17 cellular contexts compared by ENCODE assay signal in the genomic region with DNA sequence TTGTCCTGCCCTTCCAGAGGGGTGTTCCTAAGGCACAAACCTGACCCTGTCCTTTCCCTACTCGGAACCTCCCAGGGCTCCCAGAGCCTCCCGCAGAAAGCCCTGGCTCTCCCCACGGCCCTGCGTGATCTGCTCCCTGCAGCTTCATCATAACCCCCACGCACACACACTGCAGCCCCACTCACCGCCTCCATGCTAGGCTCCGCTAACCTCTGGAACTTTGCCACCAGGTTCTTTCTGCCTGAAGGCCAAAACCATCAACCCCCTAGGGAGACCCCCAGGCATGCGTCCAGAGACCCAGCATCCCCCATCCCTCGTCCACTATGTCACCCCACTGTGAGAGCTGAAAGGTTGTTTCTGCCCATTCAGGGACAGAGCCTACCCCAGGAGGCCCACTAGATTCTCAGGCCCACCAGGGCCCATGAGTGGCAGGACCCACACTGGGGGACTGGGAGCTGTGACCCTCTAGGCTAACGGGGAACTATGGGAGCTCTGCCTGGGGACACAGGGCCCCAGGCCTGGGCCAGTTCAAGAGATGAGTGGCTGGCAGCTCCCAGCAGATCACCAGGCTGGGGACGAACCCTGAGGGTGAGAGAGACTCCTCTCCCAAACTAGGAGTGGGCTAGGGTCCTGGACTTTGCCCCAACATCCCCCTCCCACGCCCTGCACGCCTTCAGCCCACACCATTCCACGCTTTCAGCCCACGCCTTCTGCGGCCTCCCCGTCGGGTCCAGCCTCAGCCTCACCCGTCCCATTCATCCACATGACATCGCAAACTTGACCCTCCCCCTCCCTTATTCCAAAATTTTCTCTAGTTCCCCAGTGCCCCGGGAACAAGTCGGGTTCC. TPM values are rescaled to one million over a fixed set of nuclear protein-coding genes. Genes with fewer than 3 reads are reported as not detected.
DNase-seq lines count a peak whose midpoint lies in the region; ATAC-seq and TF ChIP-seq lines count a peak whose summit lies in the region.
"Had no signal": no experiment of that assay in that cellular context is flagged by ENCODE, and none has a peak within 500 bp of the region (broad histone marks: within the 10 kb centered on the region; RNA-seq: fewer than 3 reads in every experiment).

No MANE protein-coding gene starts in this region.

- no peak for TF ChIP-seq RAD21 in SK-N-SH (IDR thresholded peaks at IDR 0.05; ENCODE audit: low read length)

- H3K27me3 ChIP-seq in SK-N-SH (ENCODE audit: insufficient read depth), result no peaks in the 10 kb centered on the region
- H3K27me3 ChIP-seq in HUES6 (ENCODE audit: control insufficient read depth, insufficient read depth, low read length), result no peaks in the 10 kb centered on the region
- H3K27me3 ChIP-seq in osteoblast (ENCODE audit: insufficient read depth, low read length), result no peaks in the 10 kb centered on the region
- H3K27me3 ChIP-seq: upper lobe of right lung had no signal

- no peak for TF ChIP-seq CTCF in SK-N-SH (IDR thresholded peaks at IDR 0.05)
- no peak for TF ChIP-seq CTCF in osteoblast (IDR thresholded peaks at IDR 0.05; ENCODE audit: extremely low read depth, low read depth, low read length)

- CTCF ChIA-PET in SK-N-SH (lab: Yijun Ruan, JAX), result interaction anchor here (0.6 to 5.2 kb wide), 34 partner anchors 10 to 462 kb away, joined by 3 to 102 read pairs (median 4); a partner anchor contains a TSS

- TF ChIP-seq EP300 in SK-N-SH (IDR thresholded peaks at IDR 0.05; ENCODE audit: borderline replicate concordance in 1 of 2, low read depth in 1 of 2, low read length in 1 of 2), result no peak

- H3K9ac ChIP-seq in SK-N-SH (no peak overlapping the region), HUES6 (ENCODE audit: low read length) (no peak overlapping the region)

- no peak overlapping the region for H3K4me3 ChIP-seq in SK-N-SH (ENCODE audit: low read depth in 2 of 2, low read length in 1 of 2)
- H3K4me3 ChIP-seq in HUES6 (ENCODE audit: low read depth, low read length), result 0 out of 2 replicates have a peak overlapping the region, but pooled peaks have one; percentile 5
- H3K4me3 ChIP-seq in osteoblast (ENCODE audit: insufficient read depth, low read length), result no peak overlapping the region
- H3K4me3 ChIP-seq: esophagus muscularis mucosa, PC-9, psoas muscle, skin epidermis, upper lobe of right lung had no signal

- no peaks in the 10 kb centered on the region for H3K9me3 Mint-ChIP-seq in dendritic cell treated with granulocyte-macrophage colony-stimulating factor and Interleukin-4, amounts not matched to agents 40 ng/mL and 50 ng/mL, for 4 days
- H3K9me3 Mint-ChIP-seq: effector memory CD8-positive, alpha-beta T cell; neural crest cell had no signal

- H3K4me3 Mint-ChIP-seq in dendritic cell treated with granulocyte-macrophage colony-stimulating factor and Interleukin-4, amounts not matched to agents 40 ng/mL and 50 ng/mL, for 4 days, result no peak overlapping the region
- H3K4me3 Mint-ChIP-seq: effector memory CD8-positive, alpha-beta T cell; neural crest cell; T-cell had no signal

- no peaks in the 10 kb centered on the region for H3K9me2 ChIP-seq in SK-N-SH

- no peaks in the 10 kb centered on the region for H4K20me1 ChIP-seq in SK-N-SH (ENCODE audit: insufficient read depth)
- H4K20me1 ChIP-seq in osteoblast (ENCODE audit: insufficient read depth, low read length), result no peaks in the 10 kb centered on the region

- peaks cover 52% of the 10 kb centered on the region for H3K4me1 Mint-ChIP-seq in dendritic cell treated with granulocyte-macrophage colony-stimulating factor and Interleukin-4, amounts not matched to agents 40 ng/mL and 50 ng/mL, for 4 days (ENCODE audit: low read depth)

- H3K27ac Mint-ChIP-seq in dendritic cell treated with granulocyte-macrophage colony-stimulating factor and Interleukin-4, amounts not matched to agents 40 ng/mL and 50 ng/mL, for 4 days, result peak overlapping the region; percentile 93

- no peak overlapping the region for H3K27ac ChIP-seq in SK-N-SH (ENCODE audit: low read depth in 2 of 2, low read length in 1 of 2)
- H3K27ac ChIP-seq in HUES6 (ENCODE audit: low read depth, low read length), result no peak overlapping the region
- H3K27ac ChIP-seq in osteoblast (ENCODE audit: low read depth, low read length), result no peak overlapping the region
- H3K27ac ChIP-seq: 22Rv1, esophagus muscularis mucosa, PC-9, psoas muscle, skin epidermis, upper lobe of right lung had no signal

- intact Hi-C loops in dendritic cell treated with granulocyte-macrophage colony-stimulating factor and Interleukin-4, amounts not matched to agents 40 ng/mL and 50 ng/mL, for 4 days (cut with micrococcal nuclease), result loop anchor here (1.0 to 5.0 kb wide), 2 partner anchors 39 to 133 kb away; a partner anchor contains a TSS

- no peaks in the 10 kb centered on the region for H3K36me3 ChIP-seq in SK-N-SH (replicated peaks in 1 of 2; ENCODE audit: control insufficient read depth in 1 of 2, insufficient read depth in 2 of 2, low read length in 1 of 2)
- H3K36me3 ChIP-seq in HUES6 (ENCODE audit: control insufficient read depth, insufficient read depth, low read length), result no peaks in the 10 kb centered on the region
- no peaks in the 10 kb centered on the region for H3K36me3 ChIP-seq in osteoblast (ENCODE audit: insufficient read depth, low read length)
- H3K36me3 ChIP-seq: esophagus muscularis mucosa, upper lobe of right lung had no signal

- peaks cover 0 to 28% of the 10 kb centered on the region in 2 experiments; a peak in 1 of 4 replicates for H3K4me1 ChIP-seq in SK-N-SH (ENCODE audit: control insufficient read depth in 1 of 2, insufficient read depth in 2 of 2, low read depth in 1 of 2, low read length in 1 of 2)
- peaks cover 20% of the 10 kb centered on the region for H3K4me1 ChIP-seq in HUES6 (ENCODE audit: control insufficient read depth, insufficient read depth, low read length)
- H3K4me1 ChIP-seq in osteoblast (ENCODE audit: insufficient read depth, low read length), result peaks cover 11% of the 10 kb centered on the region
- H3K4me1 ChIP-seq: psoas muscle, upper lobe of right lung had no signal

- H3K9me3 ChIP-seq in SK-N-SH, result no peaks in the 10 kb centered on the region
- no peaks in the 10 kb centered on the region for H3K9me3 ChIP-seq in HUES6 (ENCODE audit: control insufficient read depth, insufficient read depth, low read depth, low read length)
- H3K9me3 ChIP-seq in osteoblast (ENCODE audit: low read depth, low read length), result no peaks in the 10 kb centered on the region
- H3K9me3 ChIP-seq: esophagus muscularis mucosa, psoas muscle, upper lobe of right lung had no signal

- no peaks in the 10 kb centered on the region for H3F3A ChIP-seq in SK-N-SH (replicated peaks; ENCODE audit: insufficient read depth)

- POLR2A ChIA-PET in SK-N-SH (lab: Yijun Ruan, JAX), result interaction anchor here (1.7 kb wide), 1 partner anchor 72 kb away, joined by 3 read pairs; a partner anchor contains a TSS

- peaks cover 23% of the 10 kb centered on the region for H3K27me3 Mint-ChIP-seq in dendritic cell treated with granulocyte-macrophage colony-stimulating factor and Interleukin-4, amounts not matched to agents 40 ng/mL and 50 ng/mL, for 4 days
- H3K27me3 Mint-ChIP-seq: T-cell had no signal

- no peak for ATAC-seq in SK-N-SH treated with all-trans-retinoic acid at 6 μM for 48 hours
- ATAC-seq in GM18517 (IDR thresholded peaks at IDR 0.05; ENCODE audit: unreplicated experiment), result no peak

- 63% methylated on average over 20 of the region's 22 CpGs for WGBS in SK-N-SH (ENCODE audit: low lambda C conversion rate)

- DNase-seq in SK-N-SH, result no peak
- DNase-seq in osteoblast (ENCODE audit: insufficient read length, low spot score, missing footprints), result no peak
- DNase-seq in stimulated activated CD8-positive, alpha-beta memory T cell treated with anti-CD3 and anti-CD28 coated beads, Interleukin-4, amount 100 ng/mL, for 48 hours, result no peak
- DNase-seq in occipital lobe (lab: John Stamatoyannopoulos, UW), result no peak

- H2AFZ ChIP-seq in SK-N-SH (ENCODE audit: low read depth) (peak overlapping the region; percentile 82; the same call in 1 of the 2 replicates), osteoblast (ENCODE audit: low read length) (peak overlapping the region; percentile 70)
- H2AFZ ChIP-seq: PC-9 had no signal

- H3K79me2 ChIP-seq in SK-N-SH (ENCODE audit: insufficient read depth), result no peaks in the 10 kb centered on the region
- no peaks in the 10 kb centered on the region for H3K79me2 ChIP-seq in osteoblast (ENCODE audit: insufficient read depth, low read length)

- H3K36me3 Mint-ChIP-seq in dendritic cell treated with granulocyte-macrophage colony-stimulating factor and Interleukin-4, amounts not matched to agents 40 ng/mL and 50 ng/mL, for 4 days (ENCODE audit: low read depth), result no peaks in the 10 kb centered on the region
- H3K36me3 Mint-ChIP-seq: T-cell had no signal

- H3K4me2 ChIP-seq in SK-N-SH (no peak overlapping the region), osteoblast (ENCODE audit: insufficient read depth, low read length) (no peak overlapping the region)

TF ChIP-seq in SK-N-SH, 30 proteins besides CTCF, POLR2A, EP300 and RAD21 (continues in another document):
- no peak for TF ChIP-seq FOSL2 (IDR thresholded peaks at IDR 0.05; ENCODE audit: borderline replicate concordance, low read depth)

TF ChIP-seq in SK-N-SH treated with all-trans-retinoic acid at 6 μM for 48 hours, 23 proteins besides CTCF, POLR2A, EP300 and RAD21 (continues in another document):
- TF ChIP-seq, protein P1, sequence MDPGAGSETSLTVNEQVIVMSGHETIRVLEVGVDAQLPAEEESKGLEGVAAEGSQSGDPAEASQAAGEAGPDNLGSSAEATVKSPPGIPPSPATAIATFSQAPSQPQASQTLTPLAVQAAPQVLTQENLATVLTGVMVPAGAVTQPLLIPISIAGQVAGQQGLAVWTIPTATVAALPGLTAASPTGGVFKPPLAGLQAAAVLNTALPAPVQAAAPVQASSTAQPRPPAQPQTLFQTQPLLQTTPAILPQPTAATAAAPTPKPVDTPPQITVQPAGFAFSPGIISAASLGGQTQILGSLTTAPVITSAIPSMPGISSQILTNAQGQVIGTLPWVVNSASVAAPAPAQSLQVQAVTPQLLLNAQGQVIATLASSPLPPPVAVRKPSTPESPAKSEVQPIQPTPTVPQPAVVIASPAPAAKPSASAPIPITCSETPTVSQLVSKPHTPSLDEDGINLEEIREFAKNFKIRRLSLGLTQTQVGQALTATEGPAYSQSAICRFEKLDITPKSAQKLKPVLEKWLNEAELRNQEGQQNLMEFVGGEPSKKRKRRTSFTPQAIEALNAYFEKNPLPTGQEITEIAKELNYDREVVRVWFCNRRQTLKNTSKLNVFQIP (CRISPR knock-in tag; IDR thresholded peaks at IDR 0.05; ENCODE audit: borderline replicate concordance, low read depth), result no peak
- no peak for TF ChIP-seq ZFP3 (CRISPR knock-in tag; IDR thresholded peaks at IDR 0.05)
- TF ChIP-seq ISL1 (CRISPR knock-in tag; IDR thresholded peaks at IDR 0.05), result no peak
- TF ChIP-seq ZNF70 (CRISPR knock-in tag; IDR thresholded peaks at IDR 0.05), result no peak

RNA-seq across cellular contexts. Expression of a gene that starts 33.2 kb away (rescaled TPM):
- 0.63 and 0.92 TPM in 2 replicates for polyA plus RNA-seq in SK-N-SH (2012; rRNA removed)
- polyA plus RNA-seq in SK-N-SH (2012; cell fraction: cytosol; rRNA removed), result 0.39 and 0.66 TPM in 2 replicates
- 0.66 and 0.74 TPM in 2 replicates for polyA plus RNA-seq in SK-N-SH (2012; cell fraction: nucleus; rRNA removed)
- total RNA-seq in osteoblast (0.72 and 1.2 TPM in 2 replicates), occipital lobe (17.5 TPM)
- total RNA-seq: PC-9 had no signal

RNA-seq across cellular contexts. Expression of a gene that starts 57.5 kb away (rescaled TPM):
- polyA plus RNA-seq in SK-N-SH (2012; rRNA removed), result 10.2 and 13.8 TPM in 2 replicates
- polyA plus RNA-seq in SK-N-SH (2012; cell fraction: cytosol; rRNA removed), result 15.7 and 15.8 TPM in 2 replicates
- 6.8 and 8.5 TPM in 2 replicates for polyA plus RNA-seq in SK-N-SH (2012; cell fraction: nucleus; rRNA removed)
- total RNA-seq in osteoblast (2.1 and 2.2 TPM in 2 replicates), occipital lobe (58.5 TPM)
- total RNA-seq: PC-9 had no signal

Comparison
In these comparisons a context has a peak if more than half of its experiments do, and no peak if none do; other contexts are left out.
1. RNA of a gene that starts 57.5 kb away (total RNA-seq): 58.5 TPM in occipital lobe (single experiment); 2.1 to 2.2 TPM in osteoblast; every median in the first group is over 10 times any median in the second.